ENCODE assay signal across 1 cellular context in genomic region chr16:31477220-31478216, GRCh38.
TF ChIP-seq lines count a peak whose summit lies in the region.

No MANE protein-coding gene starts in this region.

TF ChIP-seq in GM23338, 12 proteins besides CTCF, POLR2A, EP300 and RAD21:
- no peak for TF ChIP-seq ZNF462 (CRISPR knock-in tag; IDR thresholded peaks at IDR 0.05)
- 0 out of 2 replicates have a peak, but pooled peaks have one; percentile 12 for TF ChIP-seq POLR2AphosphoS5 (IDR thresholded peaks at IDR 0.05; ENCODE audit: low read depth)
